14 cellular contexts compared by ENCODE assay signal in genomic region chr19:17966115-17966455, GRCh38. TPM values are rescaled to one million over a fixed set of nuclear protein-coding genes. Genes with fewer than 3 reads are reported as not detected.
"Had no signal": no experiment of that assay in that cellular context is flagged by ENCODE, and none has a peak within 500 bp of the region (broad histone marks: within the 10 kb centered on the region; RNA-seq: fewer than 3 reads in every experiment).

No MANE protein-coding gene starts in this region.

- H3K9me3 Mint-ChIP-seq: activated naive CD4-positive, alpha-beta T cell treated with anti-CD3 and anti-CD28 coated beads, Interleukin-2, amount 50 U/mL, for 72 hours; natural killer cell; stimulated activated naive CD8-positive, alpha-beta T cell treated with anti-CD3 and anti-CD28 coated beads, Interleukin-15, amount 100 ng/mL, for 72 hours had no signal

- H3K36me3 Mint-ChIP-seq: activated CD8-positive, alpha-beta memory T cell treated with anti-CD3 and anti-CD28 coated beads, Interleukin-2, amount 10 ng/mL, durations not matched to agents 7 days and 5 days; activated naive CD4-positive, alpha-beta T cell treated with anti-CD3 and anti-CD28 coated beads, Interleukin-2, amount 50 U/mL, for 72 hours; natural killer cell had no signal

- H3K4me3 ChIP-seq: right lobe of liver, upper lobe of right lung had no signal

- H3K27ac ChIP-seq: right lobe of liver, upper lobe of right lung had no signal

- H3K9me3 ChIP-seq: right lobe of liver, upper lobe of right lung had no signal

- ATAC-seq: activated CD8-positive, alpha-beta memory T cell treated with anti-CD3 and anti-CD28 coated beads, Interleukin-2, amount 10 ng/mL, durations not matched to agents 7 days and 5 days; esophagus mucosa; upper lobe of right lung had no signal

- FAIRE-seq: colon, endometrium had no signal

- H3K4me3 Mint-ChIP-seq: activated CD8-positive, alpha-beta memory T cell treated with anti-CD3 and anti-CD28 coated beads, Interleukin-2, amount 10 ng/mL, durations not matched to agents 7 days and 5 days had no signal

- H3K4me1 ChIP-seq: right lobe of liver, upper lobe of right lung had no signal

- H3K36me3 ChIP-seq: right lobe of liver, upper lobe of right lung had no signal

- DNase-seq: activated CD4-positive, alpha-beta T cell treated with anti-CD3 and anti-CD28 coated beads for 1 hour; activated CD4-positive, alpha-beta T cell treated with anti-CD3 and anti-CD28 coated beads, Interleukin-2, amount 50 U/mL, for 48 hours; activated CD8-positive, alpha-beta memory T cell treated with anti-CD3 and anti-CD28 coated beads, Interleukin-2, amount 10 ng/mL, durations not matched to agents 7 days and 5 days; activated T-cell treated with anti-CD3 and anti-CD28 coated beads, Interleukin-2, amount 50 U/mL, for 1 hour; mesenchymal stem cell; natural killer cell; right lobe of liver; stimulated activated naive CD8-positive, alpha-beta T cell treated with anti-CD3 and anti-CD28 coated beads, Interleukin-15, amount 100 ng/mL, for 72 hours; upper lobe of right lung had no signal

- H3K27ac Mint-ChIP-seq: activated CD8-positive, alpha-beta memory T cell treated with anti-CD3 and anti-CD28 coated beads, Interleukin-2, amount 10 ng/mL, durations not matched to agents 7 days and 5 days; activated naive CD4-positive, alpha-beta T cell treated with anti-CD3 and anti-CD28 coated beads, Interleukin-2, amount 50 U/mL, for 72 hours; natural killer cell; stimulated activated naive CD8-positive, alpha-beta T cell treated with anti-CD3 and anti-CD28 coated beads, Interleukin-15, amount 100 ng/mL, for 72 hours had no signal

RNA-seq across cellular contexts. Expression of gene KCNN1, which starts 0.8 kb away (rescaled TPM):
- total RNA-seq: esophagus mucosa, natural killer cell, osteocyte, right lobe of liver, upper lobe of right lung had no signal
